Comparison of ENCODE assay signal across 8 cellular contexts in genomic region chr12:23055004-23055403, GRCh38.
DNase-seq lines count a peak whose midpoint lies in the region; FAIRE-seq and TF ChIP-seq lines count a peak whose summit lies in the region.

No MANE protein-coding gene starts in this region.

- H2BK120ac ChIP-seq in H1 (replicated peaks; ENCODE audit: low read depth, low read length): no peak overlapping the region

- H3K9me3 ChIP-seq in H1 (ENCODE audit: insufficient read depth in 2 of 2, low read depth in 1 of 2, low read length in 1 of 2) (no peaks in the 10 kb centered on the region), small intestine (ENCODE audit: control insufficient read depth, low read depth) (no peaks in the 10 kb centered on the region)

- TF ChIP-seq CTCF in H1 (IDR thresholded peaks at IDR 0.05; ENCODE audit: control extremely low read depth in 1 of 3, insufficient read depth in 1 of 3, low read depth in 1 of 3, low read length in 3 of 3): peak; percentile 54 to 88 (median 78)

- H2BK15ac ChIP-seq in H1 (ENCODE audit: low read length): no peak overlapping the region

- H3K79me1 ChIP-seq in H1 (ENCODE audit: low read depth, low read length): no peaks in the 10 kb centered on the region

- FAIRE-seq in H1 (lab: Jason Lieb, UNC) (peak; percentile 91), small intestine (lab: Jason Lieb, UNC) (no peak)

- H3K14ac ChIP-seq in H1 (ENCODE audit: insufficient read length): no peak overlapping the region

- WGBS in H1 (ENCODE audit: extremely low coverage in 1 of 2, insufficient coverage in 1 of 2, insufficient read length in 1 of 2, insufficient replicate concordance in 2 of 2, low coverage in 1 of 2, low lambda C conversion rate in 2 of 2, missing lambda C conversion rate in 1 of 2), 2 experiments: 18% methylated on average over 4 of the region's 4 CpGs; no CpG with 5 or more reads in 1 of the 2 experiments
- 1 to 9% (median 7%) methylated on average over 4 of the region's 4 CpGs for WGBS in small intestine, 3 donors

- peak; percentile 3 for DNase-seq in activated CD4-positive, alpha-beta T cell treated with anti-CD3 and anti-CD28 coated beads for 48 hours
- DNase-seq in activated CD4-positive, alpha-beta T cell treated with anti-CD3 and anti-CD28 coated beads, Interleukin-2, amount 50 U/mL, for 4 hours: no peak
- peak; percentile 25 for DNase-seq in NCI-H2227 (lab: John Stamatoyannopoulos, UW; ENCODE audit: unreplicated experiment)
- peak; percentile 38 to 71 for DNase-seq in H1 (ENCODE audit: low read depth in 1 of 2, low spot score in 2 of 2)
- peak; percentile 3 for DNase-seq in small intestine
- no peak for DNase-seq in cerebellum (ENCODE audit: low spot score)
- no peak for DNase-seq in MV-4-11 (lab: John Stamatoyannopoulos, UW)
- no peak for DNase-seq in mesenteric fat pad (ENCODE audit: low spot score)

- H4K91ac ChIP-seq in H1 (replicated peaks; ENCODE audit: insufficient read length, low read length): no peak overlapping the region

- no peaks in the 10 kb centered on the region for H3K4me1 ChIP-seq in H1 (replicated peaks in 1 of 4; ENCODE audit: control insufficient read depth in 3 of 4, insufficient read depth in 4 of 4, low read length in 3 of 4)
- no peaks in the 10 kb centered on the region for H3K4me1 ChIP-seq in small intestine (ENCODE audit: control insufficient read depth in 2 of 2, insufficient read depth in 1 of 2, low read depth in 1 of 2, low read length in 1 of 2)

- no peaks in the 10 kb centered on the region; the same call in 1 of the 2 replicates for H3K23me2 ChIP-seq in H1 (ENCODE audit: low read depth, low read length)

- H2AK5ac ChIP-seq in H1 (ENCODE audit: low read depth, low read length): no peak overlapping the region

- peak; percentile 97 for TF ChIP-seq RAD21 in H1 (IDR thresholded peaks at IDR 0.05 in 1 of 2, conservative IDR thresholded peaks at IDR 0.05 in 1 of 2; ENCODE audit: low read depth in 2 of 2, low read length in 2 of 2)

- TF ChIP-seq EP300 in H1 (IDR thresholded peaks at IDR 0.05; ENCODE audit: borderline replicate concordance in 1 of 2, low read depth in 2 of 2, low read length in 2 of 2): no peak

- H4K8ac ChIP-seq in H1 (ENCODE audit: extremely low read depth, insufficient read depth, low read length): no peak overlapping the region

- H2BK12ac ChIP-seq in H1 (ENCODE audit: low read depth, low read length): no peak overlapping the region

- H3K79me2 ChIP-seq in H1 (ENCODE audit: control insufficient read depth in 1 of 2, insufficient read depth in 2 of 2, low read length in 2 of 2): no peaks in the 10 kb centered on the region

- H3K27ac ChIP-seq in H1 (ENCODE audit: low read depth, low read length) (no peak overlapping the region), small intestine (ENCODE audit: low read depth in 1 of 2, low read length in 1 of 2) (no peak overlapping the region)

- H3K23ac ChIP-seq in H1 (ENCODE audit: insufficient read length): no peak overlapping the region

- no peak overlapping the region for H2BK5ac ChIP-seq in H1 (ENCODE audit: low read depth, low read length)

- H3K4me3 ChIP-seq in H1 (ENCODE audit: extremely low read depth in 1 of 4, insufficient read depth in 2 of 4, low read depth in 3 of 4, low read length in 4 of 4): no peak overlapping the region
- no peak overlapping the region for H3K4me3 ChIP-seq in small intestine (ENCODE audit: low read depth in 1 of 2, low read length in 2 of 2)

- H3K4ac ChIP-seq in H1 (replicated peaks; ENCODE audit: insufficient read length, low read depth, low read length): no peak overlapping the region

- no peak overlapping the region for H3K56ac ChIP-seq in H1 (replicated peaks; ENCODE audit: insufficient read length, low read depth, low read length)

- no peak overlapping the region for H3K9ac ChIP-seq in H1 (replicated peaks in 1 of 4; ENCODE audit: extremely low read depth in 1 of 4, low read depth in 3 of 4, low read length in 3 of 4)

- POLR2A ChIA-PET in H1 (lab: Charles Lee; ENCODE audit: partially characterized antibody): no interaction called here

- CTCF ChIA-PET in H1 (lab: Charles Lee; ENCODE audit: partially characterized antibody): interaction anchor here (0.7 to 6.9 kb wide), 27 partner anchors 8 to 346 kb away, joined by 3 to 108 read pairs (median 4); no protein-coding TSS in a partner anchor

- H3K18ac ChIP-seq in H1 (ENCODE audit: extremely low read depth, low read length): no peak overlapping the region

- H4K5ac ChIP-seq in H1 (ENCODE audit: insufficient read length, low read depth, low read length): no peak overlapping the region

- H2BK20ac ChIP-seq in H1 (ENCODE audit: low read length): no peak overlapping the region

- H3K4me2 ChIP-seq in H1 (ENCODE audit: insufficient read depth in 1 of 2, low read depth in 2 of 2, low read length in 2 of 2): no peak overlapping the region

- no peak overlapping the region for H2AFZ ChIP-seq in H1 (ENCODE audit: low read length)

- H3K27me3 ChIP-seq in H1 (replicated peaks in 1 of 4; ENCODE audit: control insufficient read depth in 3 of 4, extremely low read depth in 1 of 4, insufficient read depth in 3 of 4, low read length in 3 of 4) (peaks cover 0 to 1% (median 0%) of the 10 kb centered on the region in 4 experiments; a peak in 1 of 7 replicates), small intestine (ENCODE audit: control insufficient read depth in 2 of 2, insufficient read depth in 2 of 2, low read length in 2 of 2) (no peaks in the 10 kb centered on the region)

- TF ChIP-seq POLR2A in H1 (IDR thresholded peaks at IDR 0.05; ENCODE audit: control extremely low read depth in 1 of 2, low read depth in 2 of 2, low read length in 2 of 2): no peak

- H4K20me1 ChIP-seq in H1 (replicated peaks in 1 of 2; ENCODE audit: control insufficient read depth in 1 of 2, insufficient read depth in 2 of 2, low read length in 2 of 2): no peaks in the 10 kb centered on the region

- H3K36me3 ChIP-seq in H1 (ENCODE audit: control insufficient read depth in 2 of 4, insufficient read depth in 4 of 4, low read length in 3 of 4) (no peaks in the 10 kb centered on the region), small intestine (ENCODE audit: control insufficient read depth in 2 of 2, insufficient read depth in 2 of 2, low read length in 2 of 2) (no peaks in the 10 kb centered on the region)

TF ChIP-seq in H1, 55 proteins besides CTCF, POLR2A, EP300 and RAD21:
- TF ChIP-seq, protein P1, sequence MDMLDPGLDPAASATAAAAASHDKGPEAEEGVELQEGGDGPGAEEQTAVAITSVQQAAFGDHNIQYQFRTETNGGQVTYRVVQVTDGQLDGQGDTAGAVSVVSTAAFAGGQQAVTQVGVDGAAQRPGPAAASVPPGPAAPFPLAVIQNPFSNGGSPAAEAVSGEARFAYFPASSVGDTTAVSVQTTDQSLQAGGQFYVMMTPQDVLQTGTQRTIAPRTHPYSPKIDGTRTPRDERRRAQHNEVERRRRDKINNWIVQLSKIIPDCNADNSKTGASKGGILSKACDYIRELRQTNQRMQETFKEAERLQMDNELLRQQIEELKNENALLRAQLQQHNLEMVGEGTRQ (IDR thresholded peaks at IDR 0.05; ENCODE audit: low read length): peak; percentile 50; the same call in 1 of the 2 replicates
- no peak for TF ChIP-seq CHD1 (IDR thresholded peaks at IDR 0.05; ENCODE audit: low read depth, low read length)
- 0 out of 2 replicates have a peak, but pooled peaks have one; percentile 38 for TF ChIP-seq RXRA (IDR thresholded peaks at IDR 0.05; ENCODE audit: insufficient read depth, low read depth, low read length)
- no peak for TF ChIP-seq CREB1 (IDR thresholded peaks at IDR 0.05)
- 0 out of 2 replicates have a peak, but pooled peaks have one; percentile 8 for TF ChIP-seq TCF12 (IDR thresholded peaks at IDR 0.05; ENCODE audit: low read depth, low read length)
- TF ChIP-seq FOSL1 (IDR thresholded peaks at IDR 0.05; ENCODE audit: insufficient read depth, low read depth, low read length): no peak
- no peak for TF ChIP-seq CEBPB (IDR thresholded peaks at IDR 0.05; ENCODE audit: low read depth, low read length)

Comparison
In these comparisons a context has a peak if more than half of its experiments do, and no peak if none do; other contexts are left out.
1. DNase-seq: peak in activated CD4-positive, alpha-beta T cell treated with anti-CD3 and anti-CD28 coated beads for 48 hours (single experiment), NCI-H2227 (single experiment), H1 (2 of 2) and small intestine (single experiment); none in activated CD4-positive, alpha-beta T cell treated with anti-CD3 and anti-CD28 coated beads, Interleukin-2, amount 50 U/mL, for 4 hours (0 of 2), cerebellum (single experiment), MV-4-11 (single experiment) and mesenteric fat pad (single experiment).